9 cellular contexts compared by ENCODE assay signal in genomic region chr14:47040490-47040889, GRCh38.
A peak's percentile ranks its signal among the peaks of the same experiment; 100 is the strongest.
DNase-seq lines count a peak whose midpoint lies in the region; ATAC-seq lines count a peak whose summit lies in the region.
"Had no signal": no experiment of that assay in that cellular context is flagged by ENCODE, and none has a peak within 500 bp of the region (broad histone marks: within the 10 kb centered on the region; RNA-seq: fewer than 3 reads in every experiment).

No MANE protein-coding gene starts in this region.

- ATAC-seq in HG02970 (IDR thresholded peaks at IDR 0.05; ENCODE audit: low FRiP score, unreplicated experiment), result no peak

- peaks cover 5% of the 10 kb centered on the region for H3K9me3 Mint-ChIP-seq in activated CD4-positive, alpha-beta memory T cell treated with anti-CD3 and anti-CD28 coated beads for 36 hours

- peak; percentile 32 for DNase-seq in ELF-1 (ENCODE audit: low read depth, low spot score)
- peak; percentile 25 for DNase-seq in NCI-H82 treated with DMSO at 0.1 percent for 48 hours (lab: John Stamatoyannopoulos, UW; ENCODE audit: unreplicated experiment)
- DNase-seq in cerebellar cortex (ENCODE audit: low spot score), result peak; percentile 4
- peak; percentile 39 for DNase-seq in midbrain (lab: John Stamatoyannopoulos, UW)
- DNase-seq in activated CD4-positive, alpha-beta memory T cell treated with anti-CD3 and anti-CD28 coated beads for 36 hours, result no peak
- no peak for DNase-seq in T1000 (lab: John Stamatoyannopoulos, UW)
- DNase-seq in effector memory CD4-positive, alpha-beta T cell, result no peak

- intact Hi-C loops in activated CD4-positive, alpha-beta memory T cell treated with anti-CD3 and anti-CD28 coated beads for 36 hours (cut with micrococcal nuclease), result no loop called here

- no peaks in the 10 kb centered on the region for H3K36me3 Mint-ChIP-seq in activated CD4-positive, alpha-beta memory T cell treated with anti-CD3 and anti-CD28 coated beads for 36 hours
- H3K36me3 Mint-ChIP-seq: memory B cell had no signal

- no peak overlapping the region for H3K4me3 Mint-ChIP-seq in activated CD4-positive, alpha-beta memory T cell treated with anti-CD3 and anti-CD28 coated beads for 36 hours
- H3K4me3 Mint-ChIP-seq: memory B cell had no signal

- H3K27ac Mint-ChIP-seq in activated CD4-positive, alpha-beta memory T cell treated with anti-CD3 and anti-CD28 coated beads for 36 hours, result no peak overlapping the region
- H3K27ac Mint-ChIP-seq: memory B cell had no signal

- CTCF ChIA-PET in activated CD4-positive, alpha-beta memory T cell treated with anti-CD3 and anti-CD28 coated beads for 36 hours (lab: Charles Lee), result no interaction called here

- POLR2A ChIA-PET in activated CD4-positive, alpha-beta memory T cell treated with anti-CD3 and anti-CD28 coated beads for 36 hours (lab: Charles Lee), result no interaction called here

- H3K27ac ChIP-seq in effector memory CD4-positive, alpha-beta T cell (ENCODE audit: insufficient read depth, low read length, poor library complexity, severe bottlenecking), result no peak overlapping the region

- H3K9me3 ChIP-seq in effector memory CD4-positive, alpha-beta T cell (ENCODE audit: control insufficient read depth, low read length), result no peaks in the 10 kb centered on the region

- H3K27me3 Mint-ChIP-seq in activated CD4-positive, alpha-beta memory T cell treated with anti-CD3 and anti-CD28 coated beads for 36 hours, result no peaks in the 10 kb centered on the region
- H3K27me3 Mint-ChIP-seq: memory B cell had no signal

- H3K4me3 ChIP-seq in effector memory CD4-positive, alpha-beta T cell (ENCODE audit: insufficient read depth, low read depth, low read length, poor library complexity, severe bottlenecking), result no peak overlapping the region

- H3K4me1 ChIP-seq in effector memory CD4-positive, alpha-beta T cell (ENCODE audit: control insufficient read depth, insufficient read depth, low read length, poor library complexity, severe bottlenecking), result no peaks in the 10 kb centered on the region

- no peaks in the 10 kb centered on the region for H3K27me3 ChIP-seq in effector memory CD4-positive, alpha-beta T cell (replicated peaks; ENCODE audit: control insufficient read depth, insufficient read depth, low read length, poor library complexity, severe bottlenecking)

- no peaks in the 10 kb centered on the region for H3K36me3 ChIP-seq in effector memory CD4-positive, alpha-beta T cell (ENCODE audit: control insufficient read depth, insufficient read depth, low read length)

- H3K4me1 Mint-ChIP-seq in activated CD4-positive, alpha-beta memory T cell treated with anti-CD3 and anti-CD28 coated beads for 36 hours (ENCODE audit: low read depth), result no peaks in the 10 kb centered on the region
- H3K4me1 Mint-ChIP-seq: memory B cell had no signal

Comparison
In these comparisons a context has a peak if more than half of its experiments do, and no peak if none do; other contexts are left out.
1. DNase-seq: peak in ELF-1 (single experiment), NCI-H82 treated with DMSO at 0.1 percent for 48 hours (single experiment), cerebellar cortex (single experiment) and midbrain (single experiment); none in activated CD4-positive, alpha-beta memory T cell treated with anti-CD3 and anti-CD28 coated beads for 36 hours (single experiment), T1000 (single experiment) and effector memory CD4-positive, alpha-beta T cell (0 of 3).